8 cellular contexts compared by ENCODE assay signal in genomic region chr14:65103150-65103760, GRCh38. TPM values are rescaled to one million over a fixed set of nuclear protein-coding genes. Genes with fewer than 3 reads are reported as not detected.
DNase-seq lines count a peak whose midpoint lies in the region; ATAC-seq and TF ChIP-seq lines count a peak whose summit lies in the region.

No MANE protein-coding gene starts in this region.

- in situ Hi-C loops in brain microvascular endothelial cell (cut with HindIII; ENCODE audit: low pct_ligation_motif_present, low sequenced_read_pairs) = no loop called here

- TF ChIP-seq CTCF in brain microvascular endothelial cell (IDR thresholded peaks at IDR 0.05; ENCODE audit: low read depth, low read length, missing control alignments) = peak; percentile 13

- H3K27me3 ChIP-seq in BLaER1 treated with 17β-estradiol and CSF1 and Interleukin-3, amounts not matched to agents 10 nM and 100 nM = no peaks in the 10 kb centered on the region
- no peaks in the 10 kb centered on the region for H3K27me3 ChIP-seq in brain microvascular endothelial cell (replicated peaks)

- H3K4me1 ChIP-seq in BLaER1 treated with 17β-estradiol and CSF1 and Interleukin-3, amounts not matched to agents 10 nM and 100 nM = peaks cover 44 to 81% (median 63%) of the 10 kb centered on the region in 10 experiments
- no peaks in the 10 kb centered on the region for H3K4me1 ChIP-seq in mesodermal cell (ENCODE audit: control insufficient read depth, insufficient read depth, low read length, poor library complexity, severe bottlenecking)

- 1 to 18% methylated on average over 15 of the region's 22 CpGs for WGBS in mesodermal cell (ENCODE audit: insufficient coverage in 2 of 2), 2 experiments

- peak overlapping the region; percentile 53 to 82 (median 72) for H3K9ac ChIP-seq in BLaER1 treated with 17β-estradiol and CSF1 and Interleukin-3, amounts not matched to agents 10 nM and 100 nM

- H3K27ac ChIP-seq in BLaER1 treated with 17β-estradiol and CSF1 and Interleukin-3, amounts not matched to agents 10 nM and 100 nM = peak overlapping the region in 10 of 11 experiments; percentile 36 to 71 (median 65); a peak in 19 of 22 replicates
- H3K27ac ChIP-seq in brain microvascular endothelial cell (peak overlapping the region; percentile 70), mesodermal cell (ENCODE audit: low read depth, low read length, severe bottlenecking) (peak overlapping the region; percentile 61)

- peaks cover 5 to 19% (median 11%) of the 10 kb centered on the region in 11 experiments; a peak in 16 of 22 replicates for H3K36me3 ChIP-seq in BLaER1 treated with 17β-estradiol and CSF1 and Interleukin-3, amounts not matched to agents 10 nM and 100 nM
- no peaks in the 10 kb centered on the region for H3K36me3 ChIP-seq in brain microvascular endothelial cell (replicated peaks)
- peaks cover 6% of the 10 kb centered on the region for H3K36me3 ChIP-seq in mesodermal cell (ENCODE audit: control insufficient read depth, insufficient read depth, low read length)

- peak overlapping the region; percentile 64 to 95 (median 91) for H3K4me2 ChIP-seq in BLaER1 treated with 17β-estradiol and CSF1 and Interleukin-3, amounts not matched to agents 10 nM and 100 nM

- no peaks in the 10 kb centered on the region for H3K9me3 ChIP-seq in BLaER1 treated with 17β-estradiol and CSF1 and Interleukin-3, amounts not matched to agents 10 nM and 100 nM (replicated peaks in 1 of 11)
- no peaks in the 10 kb centered on the region for H3K9me3 ChIP-seq in mesodermal cell (ENCODE audit: control insufficient read depth, low read length)

- ATAC-seq in GM19452 (IDR thresholded peaks at IDR 0.05; ENCODE audit: unreplicated experiment) = peak; percentile 6
- no peak for ATAC-seq in HG03432 (IDR thresholded peaks at IDR 0.05; ENCODE audit: unreplicated experiment)
- ATAC-seq in GM21447 (IDR thresholded peaks at IDR 0.05; ENCODE audit: unreplicated experiment) = no peak

- peak overlapping the region; percentile 64 to 99 (median 76) for H3K4me3 ChIP-seq in BLaER1 treated with 17β-estradiol and CSF1 and Interleukin-3, amounts not matched to agents 10 nM and 100 nM
- peak overlapping the region; percentile 81 for H3K4me3 ChIP-seq in brain microvascular endothelial cell (ENCODE audit: low read depth, low read length)
- peak overlapping the region; percentile 66 for H3K4me3 ChIP-seq in mesodermal cell (ENCODE audit: extremely low read depth, insufficient read depth, low read length, poor library complexity, severe bottlenecking)

- peaks cover 0 to 31% (median 9%) of the 10 kb centered on the region in 11 experiments; a peak in 15 of 22 replicates for H4K20me1 ChIP-seq in BLaER1 treated with 17β-estradiol and CSF1 and Interleukin-3, amounts not matched to agents 10 nM and 100 nM

- DNase-seq in NCI-H82 (lab: John Stamatoyannopoulos, UW) (peak; percentile 71), brain microvascular endothelial cell (peak; percentile 12), cortex of kidney (lab: John Stamatoyannopoulos, UW) (no peak)

RNA-seq across cellular contexts. Expression of gene MAX, which starts 0.9 kb away (rescaled TPM):
- 44.1 TPM for polyA plus RNA-seq in mesodermal cell (2013, experiment 1 of 2)
- polyA plus RNA-seq in mesodermal cell (2013, experiment 2 of 2) = 35.8 TPM
